Comparison of ENCODE assay signal across 8 cellular contexts in the genomic region with DNA sequence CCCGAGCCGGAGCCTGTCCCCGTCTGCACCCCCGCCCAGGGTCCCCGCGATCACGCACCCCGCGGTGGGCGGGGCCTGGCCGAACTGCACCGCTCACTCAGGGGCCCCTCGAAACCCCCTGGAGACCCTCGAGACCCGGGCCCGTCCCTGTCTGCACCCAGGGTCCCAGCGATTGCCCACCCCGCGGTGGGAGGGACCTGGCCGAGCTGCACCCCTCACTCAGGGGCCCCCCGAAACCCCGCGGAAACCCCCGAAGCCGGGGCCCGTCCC. TPM values are rescaled to one million over a fixed set of nuclear protein-coding genes. Genes with fewer than 3 reads are reported as not detected.
A peak's percentile ranks its signal among the peaks of the same experiment; 100 is the strongest.
DNase-seq lines count a peak whose midpoint lies in the region; ATAC-seq, FAIRE-seq and TF ChIP-seq lines count a peak whose summit lies in the region.

No MANE protein-coding gene starts in this region.

- BruUV-seq in Caco-2 (replicated peaks; lab: Mats Ljungman, UMichigan): no TSS peak
- no TSS peak for BruUV-seq in K562 (replicated peaks; lab: Mats Ljungman, UMichigan)

- intact Hi-C loops in Caco-2 (cut with micrococcal nuclease; ENCODE audit: unreplicated experiment) (no loop called here), K562 (cut with micrococcal nuclease) (no loop called here)

- peaks cover 26% of the 10 kb centered on the region; the same call in 1 of the 2 replicates for H4K20me1 ChIP-seq in K562 (replicated peaks; ENCODE audit: control insufficient read depth, insufficient read depth, low read length)

- peak in 1 of 2 experiments; percentile 8 for DNase-seq in Caco-2
- DNase-seq in K562 (ENCODE audit: extremely low read depth in 1 of 4, low spot score in 3 of 4): no peak
- DNase-seq in memory B cell (ENCODE audit: low spot score in 2 of 2): no peak
- DNase-seq in NCI-H2171 (lab: John Stamatoyannopoulos, UW): no peak

- no peak for TF ChIP-seq POLR2A in K562 (conservative IDR thresholded peaks at IDR 0.05)

- H3K36me3 Mint-ChIP-seq in Caco-2 (ENCODE audit: insufficient read depth, unreplicated experiment) (peaks cover 18% of the 10 kb centered on the region), memory B cell (no peaks in the 10 kb centered on the region)

- no peak for TF ChIP-seq RAD21 in K562 (CRISPR knock-in tag; conservative IDR thresholded peaks at IDR 0.05 in 1 of 2, IDR thresholded peaks at IDR 0.05 in 1 of 2)

- no peaks in the 10 kb centered on the region for H3K27me3 ChIP-seq in Caco-2 (replicated peaks; ENCODE audit: control insufficient read depth, insufficient read depth, low read length)
- H3K27me3 ChIP-seq in K562 (ENCODE audit: control insufficient read depth in 2 of 2, insufficient read depth in 2 of 2, low read length in 2 of 2): no peaks in the 10 kb centered on the region

- H3K4me1 ChIP-seq in Caco-2 (peaks cover 5% of the 10 kb centered on the region; the same call in 1 of the 2 replicates), K562 (replicated peaks in 1 of 2; ENCODE audit: control insufficient read depth in 2 of 2, insufficient read depth in 2 of 2, low read length in 2 of 2) (peaks cover 5 to 51% of the 10 kb centered on the region in 2 experiments; a peak in 3 of 5 replicates)

- H3K9me1 ChIP-seq in K562 (ENCODE audit: control insufficient read depth, insufficient read depth, low read length): peaks cover 16% of the 10 kb centered on the region

- peak overlapping the region; percentile 87 to 99 for H3K9ac ChIP-seq in K562 (ENCODE audit: insufficient read depth in 1 of 2, low read depth in 2 of 2, low read length in 2 of 2)

- no peaks in the 10 kb centered on the region for H3K4me1 Mint-ChIP-seq in Caco-2 (ENCODE audit: low read depth, unreplicated experiment)
- H3K4me1 Mint-ChIP-seq in memory B cell: peaks cover 19% of the 10 kb centered on the region

- WGBS in K562 (ENCODE audit: insufficient coverage, low coverage, missing lambda C conversion rate): 1% methylated on average over 13 of the region's 26 CpGs

- TF ChIP-seq EP300 in K562 (IDR thresholded peaks at IDR 0.05; ENCODE audit: low read length): no peak

- POLR2A ChIA-PET in Caco-2 (lab: Charles Lee): interaction anchor here (1.0 kb wide), 2 partner anchors 20 to 84 kb away, joined by 4 to 22 read pairs; a partner anchor contains a TSS
- POLR2A ChIA-PET in K562 (lab: Yijun Ruan, JAX): interaction anchor here (0.6 to 4.4 kb wide), 10 partner anchors 9 to 164 kb away, joined by 3 to 20 read pairs (median 4); a partner anchor contains a TSS

- H3K36me3 ChIP-seq in Caco-2 (ENCODE audit: control insufficient read depth, insufficient read depth, low read length) (no peaks in the 10 kb centered on the region), K562 (ENCODE audit: control insufficient read depth, insufficient read depth, low read length) (peaks cover 22% of the 10 kb centered on the region; the same call in 1 of the 3 replicates)

- H3K9me3 ChIP-seq in Caco-2 (no peaks in the 10 kb centered on the region), K562 (replicated peaks; ENCODE audit: control insufficient read depth, insufficient read depth, low read depth, low read length) (no peaks in the 10 kb centered on the region)

- H3K4me3 ChIP-seq in Caco-2 (ENCODE audit: low read depth, low read length) (peak overlapping the region; percentile 98), K562 (peak overlapping the region; percentile 100)

- in situ Hi-C loops in K562 (cut with MboI): no loop called here

- H3K9me3 Mint-ChIP-seq in Caco-2 (ENCODE audit: unreplicated experiment) (no peaks in the 10 kb centered on the region), memory B cell (no peaks in the 10 kb centered on the region)

- no peak for FAIRE-seq in K562 (lab: Jason Lieb, UNC)

- ATAC-seq in HG03025 (IDR thresholded peaks at IDR 0.05; ENCODE audit: low FRiP score, unreplicated experiment): peak; percentile 23
- no peak; the same call in 2 of the 3 replicates for ATAC-seq in K562
- ATAC-seq in memory B cell (ENCODE audit: low read depth): no peak
- ATAC-seq in HG03460 (IDR thresholded peaks at IDR 0.05; ENCODE audit: unreplicated experiment): no peak
- ATAC-seq in HG03521 (IDR thresholded peaks at IDR 0.05; ENCODE audit: unreplicated experiment): no peak
- no peak for ATAC-seq in GM18861 (IDR thresholded peaks at IDR 0.05; ENCODE audit: unreplicated experiment)

- H3K4me2 ChIP-seq in K562 (ENCODE audit: insufficient read depth, low read length): peak overlapping the region; percentile 82

- H3K79me2 ChIP-seq in K562 (ENCODE audit: control insufficient read depth, insufficient read depth, low read length): peaks cover 58% of the 10 kb centered on the region

- CTCF ChIA-PET in Caco-2 (lab: Charles Lee) (interaction anchor here (0.6 to 2.7 kb wide), 5 partner anchors 29 to 157 kb away, joined by 3 to 7 read pairs (median 4); a partner anchor contains a TSS), K562 (lab: Yijun Ruan, JAX; ENCODE audit: low intra/inter-chr PET ratio) (no interaction called here)

- TF ChIP-seq CTCF in Caco-2 (IDR thresholded peaks at IDR 0.05; ENCODE audit: insufficient read depth in 1 of 2, low read depth in 1 of 2, low read length in 1 of 2, severe bottlenecking in 1 of 2, unreplicated experiment in 1 of 2): no peak
- TF ChIP-seq CTCF in K562 (IDR thresholded peaks at IDR 0.05 in 2 of 3, conservative IDR thresholded peaks at IDR 0.05 in 1 of 3; ENCODE audit: insufficient read depth in 2 of 3, low read depth in 1 of 3, low read length in 3 of 3): no peak

- H3K27ac ChIP-seq in K562 (ENCODE audit: extremely low read depth, low read depth, low read length): peak overlapping the region; percentile 90

- H3K4me3 Mint-ChIP-seq in Caco-2 (ENCODE audit: unreplicated experiment) (peak overlapping the region; percentile 69), memory B cell (peak overlapping the region; percentile 83)

- H3K27ac Mint-ChIP-seq in Caco-2 (ENCODE audit: unreplicated experiment): peak overlapping the region; percentile 56
- peak overlapping the region; percentile 70 for H3K27ac Mint-ChIP-seq in memory B cell

- no peak overlapping the region for H2AFZ ChIP-seq in K562 (ENCODE audit: low read depth, low read length)

- no peaks in the 10 kb centered on the region for H3K27me3 Mint-ChIP-seq in Caco-2 (ENCODE audit: insufficient read depth, unreplicated experiment)
- H3K27me3 Mint-ChIP-seq in memory B cell: peaks cover 3% of the 10 kb centered on the region

RNA-seq across cellular contexts. Expression of a gene that starts 0.5 kb away (rescaled TPM):
- total RNA-seq in Caco-2 (2022): 128 and 130 TPM in 2 replicates
- total RNA-seq in K562 (2011; cell fraction: chromatin; rRNA removed; ENCODE audit: low replicate concordance): 40.1 and 85.1 TPM in 2 replicates
- 40.9 and 42.2 TPM in 2 replicates for total RNA-seq in K562 (2011; cell fraction: nucleolus; rRNA removed)
- 35.7 and 48.3 TPM in 2 replicates for total RNA-seq in K562 (2011; cell fraction: nucleoplasm; rRNA removed)
- 133 and 141 TPM in 2 replicates for total RNA-seq in K562 (2014; rRNA removed)
- total RNA-seq in K562 (2014; rRNA removed; fragmentation: Illumina TruSeq; extraction: Trizol): 46.8 and 52.9 TPM in 2 replicates
- 105 and 106 TPM in 2 replicates for total RNA-seq in K562 (2015; rRNA removed; fragmentation: Illumina TruSeq; extraction: Trizol)
- total RNA-seq in K562 (2021): 98.3 and 123 TPM in 2 replicates
- polyA plus RNA-seq in K562 (2011; rRNA removed): 90.3 and 94.7 TPM in 2 replicates
- 191 and 212 TPM in 2 replicates for polyA plus RNA-seq in K562 (2011; cell fraction: cytosol; rRNA removed)
- polyA plus RNA-seq in K562 (2011; cell fraction: nucleus; rRNA removed): 59.1 and 76.5 TPM in 2 replicates
- 58.8 and 94.2 TPM in 2 replicates for polyA plus RNA-seq in K562 (2012)
- polyA plus RNA-seq in K562 (2014; fragmentation: Illumina TruSeq; extraction: Trizol): 117 and 161 TPM in 2 replicates
- polyA plus RNA-seq in K562 (2014; fragmentation: Nextera tagmentation; extraction: Ambion mirVana): under 1 TPM; 0.48 to 0.71 TPM
- 94.5 and 105 TPM in 2 replicates for polyA plus RNA-seq in K562 (2014; rRNA removed)
- 57.4 and 85.2 TPM in 2 replicates for polyA minus RNA-seq in K562 (2011; rRNA and poly(A)+ RNA removed)
- 48.5 and 69.4 TPM in 2 replicates for polyA minus RNA-seq in K562 (2011; cell fraction: cytosol; rRNA and poly(A)+ RNA removed)
- polyA minus RNA-seq in K562 (2011; cell fraction: nucleus; rRNA and poly(A)+ RNA removed): 10.8 and 13.6 TPM in 2 replicates

RNA-seq across cellular contexts. Expression of a gene that starts 19.7 kb away (rescaled TPM):
- total RNA-seq in Caco-2 (2022): 20.2 and 23.8 TPM in 2 replicates
- total RNA-seq in K562 (2011; cell fraction: chromatin; rRNA removed; ENCODE audit: low replicate concordance): 7.1 and 17.3 TPM in 2 replicates
- 18.6 and 27.0 TPM in 2 replicates for total RNA-seq in K562 (2011; cell fraction: nucleolus; rRNA removed)
- total RNA-seq in K562 (2011; cell fraction: nucleoplasm; rRNA removed): 12.8 and 19.0 TPM in 2 replicates
- total RNA-seq in K562 (2014; rRNA removed): 3.9 and 4.1 TPM in 2 replicates
- total RNA-seq in K562 (2014; rRNA removed; fragmentation: Illumina TruSeq; extraction: Trizol): 1.7 and 2.1 TPM in 2 replicates
- total RNA-seq in K562 (2015; rRNA removed; fragmentation: Illumina TruSeq; extraction: Trizol): 1.9 and 2.0 TPM in 2 replicates
- total RNA-seq in K562 (2021): 2.9 and 3.1 TPM in 2 replicates
- polyA plus RNA-seq in K562 (2011; rRNA removed): 2.7 and 4.7 TPM in 2 replicates
- 5.2 and 6.5 TPM in 2 replicates for polyA plus RNA-seq in K562 (2011; cell fraction: cytosol; rRNA removed)
- polyA plus RNA-seq in K562 (2011; cell fraction: nucleus; rRNA removed): 8.7 and 19.6 TPM in 2 replicates
- 2.9 and 8.2 TPM in 2 replicates for polyA plus RNA-seq in K562 (2012)
- 0.79 and 1.0 TPM in 2 replicates for polyA plus RNA-seq in K562 (2014; fragmentation: Illumina TruSeq; extraction: Trizol)
- under 1 TPM; 0.06 to 0.18 TPM for polyA plus RNA-seq in K562 (2014; fragmentation: Nextera tagmentation; extraction: Ambion mirVana)
- polyA plus RNA-seq in K562 (2014; rRNA removed): 2.5 and 2.7 TPM in 2 replicates
- 3.5 and 5.2 TPM in 2 replicates for polyA minus RNA-seq in K562 (2011; rRNA and poly(A)+ RNA removed)
- polyA minus RNA-seq in K562 (2011; cell fraction: cytosol; rRNA and poly(A)+ RNA removed): 4.3 and 18.2 TPM in 2 replicates
- 17.8 and 31.2 TPM in 2 replicates for polyA minus RNA-seq in K562 (2011; cell fraction: nucleus; rRNA and poly(A)+ RNA removed)

RNA-seq across cellular contexts. Expression of a gene that starts 28.9 kb away (rescaled TPM):
- total RNA-seq in Caco-2 (2022) (200 and 217 TPM in 2 replicates), K562 (2014; rRNA removed) (112 and 140 TPM in 2 replicates), K562 (2014; rRNA removed; fragmentation: Illumina TruSeq; extraction: Trizol) (13.8 and 18.7 TPM in 2 replicates), K562 (2015; rRNA removed; fragmentation: Illumina TruSeq; extraction: Trizol) (81.1 and 90.4 TPM in 2 replicates), K562 (2021) (215 and 235 TPM in 2 replicates)
- 33.4 and 83.5 TPM in 2 replicates for total RNA-seq in K562 (2011; cell fraction: chromatin; rRNA removed; ENCODE audit: low replicate concordance)
- 50.0 and 67.9 TPM in 2 replicates for total RNA-seq in K562 (2011; cell fraction: nucleolus; rRNA removed)
- total RNA-seq in K562 (2011; cell fraction: nucleoplasm; rRNA removed): 30.1 and 33.7 TPM in 2 replicates
- polyA plus RNA-seq in K562 (2011; rRNA removed) (35.0 and 50.3 TPM in 2 replicates), K562 (2014; fragmentation: Illumina TruSeq; extraction: Trizol) (20.3 and 68.0 TPM in 2 replicates), K562 (2014; fragmentation: Nextera tagmentation; extraction: Ambion mirVana) (10 to 100 TPM; 17.6 to 71.8 TPM), K562 (2014; rRNA removed) (105 and 132 TPM in 2 replicates)
- 77.5 and 236 TPM in 2 replicates for polyA plus RNA-seq in K562 (2011; cell fraction: cytosol; rRNA removed)
- polyA plus RNA-seq in K562 (2011; cell fraction: nucleus; rRNA removed): 41.8 and 63.1 TPM in 2 replicates
- 83.8 and 112 TPM in 2 replicates for polyA plus RNA-seq in K562 (2012)
- 4.1 and 9.6 TPM in 2 replicates for polyA minus RNA-seq in K562 (2011; rRNA and poly(A)+ RNA removed)
- polyA minus RNA-seq in K562 (2011; cell fraction: cytosol; rRNA and poly(A)+ RNA removed): 27.2 and 34.0 TPM in 2 replicates
- 18.0 and 20.1 TPM in 2 replicates for polyA minus RNA-seq in K562 (2011; cell fraction: nucleus; rRNA and poly(A)+ RNA removed)
